ENCODE assay signal across 8 cellular contexts in genomic region chr21:41420998-41421397, GRCh38. TPM values are rescaled to one million over a fixed set of nuclear protein-coding genes. Genes with fewer than 3 reads are reported as not detected.
DNase-seq lines count a peak whose midpoint lies in the region; ATAC-seq, FAIRE-seq and TF ChIP-seq lines count a peak whose summit lies in the region.
"Not testable (repeated sequence)": the region's sequence is repeated elsewhere in the genome, so short reads cannot be mapped to it uniquely, and the experiment has no call there.

No MANE protein-coding gene starts in this region.

- not testable (repeated sequence) for TF ChIP-seq CTCF in AG09309 (IDR thresholded peaks at IDR 0.05; ENCODE audit: control insufficient read depth, insufficient read depth, low read depth, low read length, missing control alignments); HFF-Myc (IDR thresholded peaks at IDR 0.05; ENCODE audit: low read depth, low read length, missing control alignments); keratinocyte (optimal IDR thresholded peaks at IDR 0.05 in 1 of 3, IDR thresholded peaks at IDR 0.05 in 1 of 3, conservative IDR thresholded peaks at IDR 0.05 in 1 of 3; ENCODE audit: extremely low read depth in 1 of 3, insufficient read depth in 2 of 3, low read length in 3 of 3); neural progenitor cell (IDR thresholded peaks at IDR 0.05)

- not testable (repeated sequence) for H3K9me3 ChIP-seq in keratinocyte (ENCODE audit: control insufficient read depth, low read depth, low read length); neural progenitor cell (ENCODE audit: low read depth)

- peak overlapping the region; percentile 90 for H3K27ac Mint-ChIP-seq in T-helper 1 cell treated with Interleukin-12 subunit alpha and Interleukin-12 subunit beta and Interleukin-4 antibody, amounts not matched to agents 30 μg/mL and 1 μg/mL, for 36 hours
- not testable (repeated sequence) for H3K27ac Mint-ChIP-seq in activated naive CD4-positive, alpha-beta T cell treated with anti-CD3 and anti-CD28 coated beads, Interleukin-2, amount 50 U/mL, for 24 hours; neural progenitor cell; stimulated activated naive CD8-positive, alpha-beta T cell treated with anti-CD3 and anti-CD28 coated beads, Interleukin-15, amount 100 ng/mL, for 72 hours
- H3K27ac Mint-ChIP-seq in effector memory CD8-positive, alpha-beta T cell: peak overlapping the region; percentile 93 to 94

- H3K27me3 Mint-ChIP-seq in T-helper 1 cell treated with Interleukin-12 subunit alpha and Interleukin-12 subunit beta and Interleukin-4 antibody, amounts not matched to agents 30 μg/mL and 1 μg/mL, for 36 hours (ENCODE audit: low read depth); activated naive CD4-positive, alpha-beta T cell treated with anti-CD3 and anti-CD28 coated beads, Interleukin-2, amount 50 U/mL, for 24 hours; effector memory CD8-positive, alpha-beta T cell; stimulated activated naive CD8-positive, alpha-beta T cell treated with anti-CD3 and anti-CD28 coated beads, Interleukin-15, amount 100 ng/mL, for 72 hours: not testable (repeated sequence)
- H3K27me3 Mint-ChIP-seq in neural progenitor cell (ENCODE audit: insufficient read depth, low read depth): peaks cover 14% of the 10 kb centered on the region

- not testable (repeated sequence) for H3K9me1 ChIP-seq in keratinocyte (ENCODE audit: control insufficient read depth, extremely low read depth, insufficient read depth, low read length)

- not testable (repeated sequence) for H3K4me1 ChIP-seq in keratinocyte (ENCODE audit: control insufficient read depth, extremely low read depth, insufficient read depth, low read length); neural progenitor cell

- not testable (repeated sequence) for H3K79me2 ChIP-seq in keratinocyte (ENCODE audit: control insufficient read depth, insufficient read depth, low read length); neural progenitor cell (ENCODE audit: low read depth)

- peaks cover 47% of the 10 kb centered on the region for H3K4me1 Mint-ChIP-seq in T-helper 1 cell treated with Interleukin-12 subunit alpha and Interleukin-12 subunit beta and Interleukin-4 antibody, amounts not matched to agents 30 μg/mL and 1 μg/mL, for 36 hours (ENCODE audit: low read depth)
- peaks cover 51% of the 10 kb centered on the region for H3K4me1 Mint-ChIP-seq in activated naive CD4-positive, alpha-beta T cell treated with anti-CD3 and anti-CD28 coated beads, Interleukin-2, amount 50 U/mL, for 24 hours
- H3K4me1 Mint-ChIP-seq in effector memory CD8-positive, alpha-beta T cell (ENCODE audit: low read depth in 2 of 2): peaks cover 19 to 20% of the 10 kb centered on the region in 2 donors
- peaks cover 17% of the 10 kb centered on the region for H3K4me1 Mint-ChIP-seq in neural progenitor cell
- peaks cover 56% of the 10 kb centered on the region for H3K4me1 Mint-ChIP-seq in stimulated activated naive CD8-positive, alpha-beta T cell treated with anti-CD3 and anti-CD28 coated beads, Interleukin-15, amount 100 ng/mL, for 72 hours

- FAIRE-seq in keratinocyte (lab: Jason Lieb, UNC): peak; percentile 58

- H3K36me3 Mint-ChIP-seq in T-helper 1 cell treated with Interleukin-12 subunit alpha and Interleukin-12 subunit beta and Interleukin-4 antibody, amounts not matched to agents 30 μg/mL and 1 μg/mL, for 36 hours (ENCODE audit: low read depth); activated naive CD4-positive, alpha-beta T cell treated with anti-CD3 and anti-CD28 coated beads, Interleukin-2, amount 50 U/mL, for 24 hours; effector memory CD8-positive, alpha-beta T cell (ENCODE audit: insufficient read depth); neural progenitor cell: not testable (repeated sequence)

- not testable (repeated sequence) for DNase-seq in AG09309 (ENCODE audit: low read depth); HFF-Myc (ENCODE audit: extremely low read depth, low read depth); effector memory CD8-positive, alpha-beta T cell; keratinocyte (ENCODE audit: low read depth, low spot score); neural progenitor cell (ENCODE audit: low spot score); stimulated activated naive CD8-positive, alpha-beta T cell treated with anti-CD3 and anti-CD28 coated beads, Interleukin-15, amount 100 ng/mL, for 72 hours

- not testable (repeated sequence) for H3K36me3 ChIP-seq in keratinocyte (ENCODE audit: control insufficient read depth in 2 of 2, extremely low read depth in 1 of 2, insufficient read depth in 2 of 2, low read length in 2 of 2); neural progenitor cell

- peak overlapping the region; percentile 90 for H3K9ac ChIP-seq in keratinocyte (ENCODE audit: control insufficient read depth, extremely low read depth, insufficient read depth, low read length)
- not testable (repeated sequence) for H3K9ac ChIP-seq in neural progenitor cell

- peak overlapping the region; percentile 87 for H3K27ac ChIP-seq in keratinocyte (ENCODE audit: control insufficient read depth, insufficient read depth, low read length)
- H3K27ac ChIP-seq in neural progenitor cell: not testable (repeated sequence)

- H3K27me3 ChIP-seq in keratinocyte (ENCODE audit: control insufficient read depth, extremely low read depth, insufficient read depth, low read length): not testable (repeated sequence)
- peaks cover 35% of the 10 kb centered on the region for H3K27me3 ChIP-seq in neural progenitor cell

- not testable (repeated sequence) for ATAC-seq in effector memory CD8-positive, alpha-beta T cell (replicated peaks); stimulated activated naive CD8-positive, alpha-beta T cell treated with anti-CD3 and anti-CD28 coated beads, Interleukin-15, amount 100 ng/mL, for 72 hours

- H4K20me1 ChIP-seq in keratinocyte (ENCODE audit: control insufficient read depth, extremely low read depth, insufficient read depth, low read length); neural progenitor cell (ENCODE audit: low read depth): not testable (repeated sequence)

- not testable (repeated sequence) for H3F3A ChIP-seq in neural progenitor cell (ENCODE audit: low read depth)

- not testable (repeated sequence) for H2AFZ ChIP-seq in keratinocyte (ENCODE audit: control insufficient read depth, low read length); neural progenitor cell (replicated peaks)

- dilution Hi-C loops in keratinocyte (cut with MboI; ENCODE audit: extremely low pct_ligation_motif_present, low sequenced_read_pairs): not testable (repeated sequence)

- H3K4me2 ChIP-seq in keratinocyte (ENCODE audit: control insufficient read depth, extremely low read depth, insufficient read depth, low read depth, low read length) (peak overlapping the region; percentile 89), neural progenitor cell (peak overlapping the region; percentile 83)

- H3K4me3 ChIP-seq in AG09309 (ENCODE audit: control insufficient read depth, low read depth, low read length) (peak overlapping the region; percentile 66), HFF-Myc (replicated peaks; ENCODE audit: low read depth, low read length) (peak overlapping the region; percentile 52), keratinocyte (ENCODE audit: control insufficient read depth in 2 of 3, extremely low read depth in 1 of 3, insufficient read depth in 2 of 3, low read depth in 1 of 3, low read length in 3 of 3) (peak overlapping the region in 1 of 3 experiments; percentile 52)
- not testable (repeated sequence) for H3K4me3 ChIP-seq in neural progenitor cell

- peaks cover 11% of the 10 kb centered on the region for H3K9me3 Mint-ChIP-seq in T-helper 1 cell treated with Interleukin-12 subunit alpha and Interleukin-12 subunit beta and Interleukin-4 antibody, amounts not matched to agents 30 μg/mL and 1 μg/mL, for 36 hours
- not testable (repeated sequence) for H3K9me3 Mint-ChIP-seq in activated naive CD4-positive, alpha-beta T cell treated with anti-CD3 and anti-CD28 coated beads, Interleukin-2, amount 50 U/mL, for 24 hours; effector memory CD8-positive, alpha-beta T cell; neural progenitor cell; stimulated activated naive CD8-positive, alpha-beta T cell treated with anti-CD3 and anti-CD28 coated beads, Interleukin-15, amount 100 ng/mL, for 72 hours

- H3K4me3 Mint-ChIP-seq in T-helper 1 cell treated with Interleukin-12 subunit alpha and Interleukin-12 subunit beta and Interleukin-4 antibody, amounts not matched to agents 30 μg/mL and 1 μg/mL, for 36 hours: peak overlapping the region; percentile 81
- H3K4me3 Mint-ChIP-seq in activated naive CD4-positive, alpha-beta T cell treated with anti-CD3 and anti-CD28 coated beads, Interleukin-2, amount 50 U/mL, for 24 hours: peak overlapping the region; percentile 84
- peak overlapping the region; percentile 88 to 96 for H3K4me3 Mint-ChIP-seq in effector memory CD8-positive, alpha-beta T cell
- peak overlapping the region; percentile 87 for H3K4me3 Mint-ChIP-seq in neural progenitor cell
- H3K4me3 Mint-ChIP-seq in stimulated activated naive CD8-positive, alpha-beta T cell treated with anti-CD3 and anti-CD28 coated beads, Interleukin-15, amount 100 ng/mL, for 72 hours: peak overlapping the region; percentile 85

RNA-seq across cellular contexts. Expression of gene MX1, which starts 5.0 kb away (rescaled TPM):
- 151 to 203 TPM (median 164 TPM) in 3 replicates for polyA plus RNA-seq in keratinocyte
- 14.9 TPM for polyA plus RNA-seq in keratinocyte (2011; ENCODE audit: low read depth)
- polyA plus RNA-seq in keratinocyte (2011; cell fraction: cytosol; rRNA removed): 101 and 117 TPM in 2 replicates
- polyA plus RNA-seq in keratinocyte (2011; cell fraction: nucleus; rRNA removed): 216 and 223 TPM in 2 replicates
- 8.6 and 210 TPM in 2 replicates for polyA plus RNA-seq in keratinocyte (2012; ENCODE audit: low replicate concordance)
- polyA minus RNA-seq in keratinocyte: 169 to 343 TPM (median 301 TPM) in 3 replicates
- 211 TPM for polyA minus RNA-seq in keratinocyte (2011; cell fraction: cytosol; rRNA and poly(A)+ RNA removed)
- 227 and 255 TPM in 2 replicates for polyA minus RNA-seq in keratinocyte (2011; cell fraction: nucleus; rRNA and poly(A)+ RNA removed)
- total RNA-seq in neural progenitor cell (ENCODE audit: low replicate concordance): 0.15 and 1.7 TPM in 2 replicates

RNA-seq across cellular contexts. Expression of gene MX2, which starts 59.2 kb away (rescaled TPM):
- polyA plus RNA-seq in keratinocyte: 6.8 to 11.0 TPM (median 7.1 TPM) in 3 replicates
- polyA plus RNA-seq in keratinocyte (2011; ENCODE audit: low read depth): not detected
- polyA plus RNA-seq in keratinocyte (2011; cell fraction: cytosol; rRNA removed): 3.3 and 6.1 TPM in 2 replicates
- polyA plus RNA-seq in keratinocyte (2011; cell fraction: nucleus; rRNA removed): 8.2 and 8.6 TPM in 2 replicates
- polyA plus RNA-seq in keratinocyte (2012; ENCODE audit: low replicate concordance): 0.14 and 9.2 TPM in 2 replicates
- 5.3 to 7.3 TPM (median 6.3 TPM) in 3 replicates for polyA minus RNA-seq in keratinocyte
- 2.3 TPM for polyA minus RNA-seq in keratinocyte (2011; cell fraction: cytosol; rRNA and poly(A)+ RNA removed)
- 3.5 and 3.6 TPM in 2 replicates for polyA minus RNA-seq in keratinocyte (2011; cell fraction: nucleus; rRNA and poly(A)+ RNA removed)
- 2.2 and 3.3 TPM in 2 replicates for total RNA-seq in neural progenitor cell (ENCODE audit: low replicate concordance)
